1 cellular context compared by ENCODE assay signal in the genomic region with DNA sequence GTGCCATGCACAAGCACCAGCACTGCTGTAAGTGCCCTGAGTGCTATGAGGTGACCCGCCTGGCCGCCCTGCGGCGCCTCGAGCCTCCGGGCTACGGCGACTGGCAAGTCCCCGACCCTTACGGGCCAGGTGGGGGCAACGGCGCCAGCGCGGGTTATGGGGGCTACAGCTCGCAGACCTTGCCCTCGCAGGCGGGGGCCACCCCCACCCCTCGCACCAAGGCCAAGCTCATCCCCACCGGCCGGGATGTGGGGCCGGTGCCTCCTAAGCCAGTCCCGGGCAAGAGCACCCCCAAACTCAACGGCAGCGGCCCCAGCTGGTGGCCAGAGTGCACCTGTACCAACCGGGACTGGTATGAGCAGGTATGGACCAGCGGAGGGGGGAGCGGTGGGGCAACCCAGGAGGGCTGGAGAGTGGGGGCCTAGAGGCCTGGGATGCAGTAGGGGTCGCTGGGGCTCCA.
TF ChIP-seq lines count a peak whose summit lies in the region.

No MANE protein-coding gene starts in this region.

TF ChIP-seq in WTC11, 78 proteins besides CTCF, POLR2A, EP300 and RAD21 (continued from another document):
- TF ChIP-seq, protein P1, sequence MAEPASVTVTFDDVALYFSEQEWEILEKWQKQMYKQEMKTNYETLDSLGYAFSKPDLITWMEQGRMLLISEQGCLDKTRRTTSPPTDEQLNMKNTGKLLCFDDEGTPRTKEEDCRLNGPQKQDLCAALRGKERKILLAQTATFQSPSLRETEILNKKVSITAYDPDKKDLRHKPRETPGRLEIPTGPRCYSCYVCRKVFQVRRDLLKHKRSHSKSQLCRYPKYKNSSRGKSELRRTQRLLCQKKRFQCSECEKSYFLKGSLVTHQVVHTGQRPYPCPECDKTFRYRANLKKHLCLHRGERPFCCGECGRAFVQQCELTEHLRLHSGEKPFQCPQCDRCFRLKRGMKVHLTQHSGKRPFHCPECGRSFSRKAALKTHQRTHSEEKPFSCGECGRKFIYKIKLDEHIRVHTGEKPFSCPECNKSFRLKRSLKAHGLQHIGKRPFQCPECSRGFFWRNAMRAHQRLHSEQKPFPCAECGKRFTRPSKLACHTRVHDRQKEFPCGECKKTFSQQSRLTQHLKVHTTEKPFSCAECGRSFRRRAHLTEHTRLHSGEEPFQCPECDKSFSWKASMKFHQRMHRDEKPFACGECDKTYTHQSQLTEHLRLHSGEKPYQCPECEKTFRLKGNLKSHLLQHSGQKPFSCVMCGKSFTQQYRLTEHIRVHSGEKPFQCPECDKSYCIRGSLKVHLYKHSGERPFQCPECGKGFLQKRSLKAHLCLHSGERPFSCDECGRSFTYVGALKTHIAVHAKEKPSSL (CRISPR knock-in tag; conservative IDR thresholded peaks at IDR 0.05): no peak
- TF ChIP-seq TEAD4 (CRISPR knock-in tag; IDR thresholded peaks at IDR 0.05) (no peak), ETV6 (CRISPR knock-in tag; IDR thresholded peaks at IDR 0.05) (no peak), CDX4 (CRISPR knock-in tag; IDR thresholded peaks at IDR 0.05; ENCODE audit: borderline replicate concordance) (no peak), ESRRA (CRISPR knock-in tag; IDR thresholded peaks at IDR 0.05; ENCODE audit: borderline replicate concordance) (no peak)
- TF ChIP-seq, protein P2, sequence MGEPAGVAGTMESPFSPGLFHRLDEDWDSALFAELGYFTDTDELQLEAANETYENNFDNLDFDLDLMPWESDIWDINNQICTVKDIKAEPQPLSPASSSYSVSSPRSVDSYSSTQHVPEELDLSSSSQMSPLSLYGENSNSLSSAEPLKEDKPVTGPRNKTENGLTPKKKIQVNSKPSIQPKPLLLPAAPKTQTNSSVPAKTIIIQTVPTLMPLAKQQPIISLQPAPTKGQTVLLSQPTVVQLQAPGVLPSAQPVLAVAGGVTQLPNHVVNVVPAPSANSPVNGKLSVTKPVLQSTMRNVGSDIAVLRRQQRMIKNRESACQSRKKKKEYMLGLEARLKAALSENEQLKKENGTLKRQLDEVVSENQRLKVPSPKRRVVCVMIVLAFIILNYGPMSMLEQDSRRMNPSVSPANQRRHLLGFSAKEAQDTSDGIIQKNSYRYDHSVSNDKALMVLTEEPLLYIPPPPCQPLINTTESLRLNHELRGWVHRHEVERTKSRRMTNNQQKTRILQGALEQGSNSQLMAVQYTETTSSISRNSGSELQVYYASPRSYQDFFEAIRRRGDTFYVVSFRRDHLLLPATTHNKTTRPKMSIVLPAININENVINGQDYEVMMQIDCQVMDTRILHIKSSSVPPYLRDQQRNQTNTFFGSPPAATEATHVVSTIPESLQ (CRISPR knock-in tag; IDR thresholded peaks at IDR 0.05): no peak
- TF ChIP-seq, protein P3, sequence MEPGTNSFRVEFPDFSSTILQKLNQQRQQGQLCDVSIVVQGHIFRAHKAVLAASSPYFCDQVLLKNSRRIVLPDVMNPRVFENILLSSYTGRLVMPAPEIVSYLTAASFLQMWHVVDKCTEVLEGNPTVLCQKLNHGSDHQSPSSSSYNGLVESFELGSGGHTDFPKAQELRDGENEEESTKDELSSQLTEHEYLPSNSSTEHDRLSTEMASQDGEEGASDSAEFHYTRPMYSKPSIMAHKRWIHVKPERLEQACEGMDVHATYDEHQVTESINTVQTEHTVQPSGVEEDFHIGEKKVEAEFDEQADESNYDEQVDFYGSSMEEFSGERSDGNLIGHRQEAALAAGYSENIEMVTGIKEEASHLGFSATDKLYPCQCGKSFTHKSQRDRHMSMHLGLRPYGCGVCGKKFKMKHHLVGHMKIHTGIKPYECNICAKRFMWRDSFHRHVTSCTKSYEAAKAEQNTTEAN (CRISPR knock-in tag; IDR thresholded peaks at IDR 0.05): no peak
